Comparison of ENCODE assay signal across 11 cellular contexts in the genomic region with DNA sequence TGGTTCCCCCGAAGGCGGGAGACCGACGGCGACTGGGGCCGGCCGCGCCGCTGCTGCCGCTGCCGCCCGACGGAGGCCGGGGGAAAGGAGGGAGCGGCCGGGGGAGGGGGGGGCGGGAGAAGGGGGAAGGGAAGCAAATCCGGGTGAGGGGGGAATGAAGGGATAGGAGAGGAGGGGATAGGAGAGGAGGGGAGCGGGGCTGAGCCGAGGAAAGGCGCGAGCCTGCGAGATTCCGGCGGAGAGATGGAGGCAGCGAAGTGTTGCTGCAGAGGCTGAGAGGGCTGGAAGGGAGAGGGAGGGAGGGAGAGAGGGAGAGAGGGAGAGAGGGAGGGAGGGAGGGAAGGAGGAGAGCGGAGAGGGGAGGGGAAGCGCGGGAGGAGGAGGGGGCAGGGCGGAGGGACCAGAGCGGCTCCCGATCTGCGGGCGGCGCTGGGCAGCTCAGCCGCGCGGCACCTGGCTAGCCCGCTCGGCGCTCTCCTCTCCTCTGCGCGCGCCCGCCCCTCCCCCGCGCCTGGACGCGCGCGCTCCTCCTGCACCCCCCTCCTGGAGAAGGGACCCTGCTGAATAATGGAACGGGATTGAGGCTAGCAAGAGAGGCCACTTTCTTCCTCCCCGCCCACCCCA. TPM values are rescaled to one million over a fixed set of nuclear protein-coding genes. Genes with fewer than 3 reads are reported as not detected.
DNase-seq lines count a peak whose midpoint lies in the region; ATAC-seq and TF ChIP-seq lines count a peak whose summit lies in the region.
"Had no signal": no experiment of that assay in that cellular context is flagged by ENCODE, and none has a peak within 500 bp of the region (broad histone marks: within the 10 kb centered on the region; RNA-seq: fewer than 3 reads in every experiment).

No MANE protein-coding gene starts in this region.

- intact Hi-C loops in activated B cell treated with CpG ODN at 0.5 μM for 24 hours (cut with micrococcal nuclease) = no loop called here
- intact Hi-C loops in left lung (cut with DNase I) = no loop called here
- intact Hi-C loops in uterus (cut with DNase I; ENCODE audit: low total_unique reads) = no loop called here

- no peaks in the 10 kb centered on the region for H3K9me3 Mint-ChIP-seq in activated naive CD8-positive, alpha-beta T cell treated with anti-CD3 and anti-CD28 coated beads, Interleukin-2, amount 10 ng/mL, durations not matched to agents 7 days and 5 days
- no peaks in the 10 kb centered on the region for H3K9me3 Mint-ChIP-seq in activated naive CD8-positive, alpha-beta T cell treated with anti-CD3 and anti-CD28 coated beads, Interleukin-2, amount 50 U/mL, for 24 hours
- H3K9me3 Mint-ChIP-seq in activated B cell treated with CpG ODN at 0.5 μM for 24 hours = no peaks in the 10 kb centered on the region

- H3K27ac Mint-ChIP-seq in activated naive CD8-positive, alpha-beta T cell treated with anti-CD3 and anti-CD28 coated beads, Interleukin-2, amount 10 ng/mL, durations not matched to agents 7 days and 5 days = peak overlapping the region; percentile 61
- no peak overlapping the region for H3K27ac Mint-ChIP-seq in activated naive CD8-positive, alpha-beta T cell treated with anti-CD3 and anti-CD28 coated beads, Interleukin-2, amount 50 U/mL, for 24 hours
- no peak overlapping the region for H3K27ac Mint-ChIP-seq in activated B cell treated with CpG ODN at 0.5 μM for 24 hours
- H3K27ac Mint-ChIP-seq: progenitor cell of endocrine pancreas had no signal

- peaks cover 25% of the 10 kb centered on the region for H3K27me3 Mint-ChIP-seq in activated naive CD8-positive, alpha-beta T cell treated with anti-CD3 and anti-CD28 coated beads, Interleukin-2, amount 10 ng/mL, durations not matched to agents 7 days and 5 days
- H3K27me3 Mint-ChIP-seq in activated naive CD8-positive, alpha-beta T cell treated with anti-CD3 and anti-CD28 coated beads, Interleukin-2, amount 50 U/mL, for 24 hours = peaks cover 30% of the 10 kb centered on the region
- H3K27me3 Mint-ChIP-seq in activated B cell treated with CpG ODN at 0.5 μM for 24 hours = peaks cover 26% of the 10 kb centered on the region

- H3K36me3 Mint-ChIP-seq in activated naive CD8-positive, alpha-beta T cell treated with anti-CD3 and anti-CD28 coated beads, Interleukin-2, amount 10 ng/mL, durations not matched to agents 7 days and 5 days = no peaks in the 10 kb centered on the region
- no peaks in the 10 kb centered on the region for H3K36me3 Mint-ChIP-seq in activated naive CD8-positive, alpha-beta T cell treated with anti-CD3 and anti-CD28 coated beads, Interleukin-2, amount 50 U/mL, for 24 hours (ENCODE audit: low read depth)
- no peaks in the 10 kb centered on the region for H3K36me3 Mint-ChIP-seq in activated B cell treated with CpG ODN at 0.5 μM for 24 hours (ENCODE audit: low read depth)

- TF ChIP-seq CTCF in activated B cell treated with CpG ODN at 0.5 μM for 24 hours (IDR thresholded peaks at IDR 0.05) (no peak), left lung (IDR thresholded peaks at IDR 0.05) (no peak), uterus (IDR thresholded peaks at IDR 0.05) (no peak)

- peaks cover 4% of the 10 kb centered on the region for H3K4me1 Mint-ChIP-seq in activated naive CD8-positive, alpha-beta T cell treated with anti-CD3 and anti-CD28 coated beads, Interleukin-2, amount 10 ng/mL, durations not matched to agents 7 days and 5 days
- H3K4me1 Mint-ChIP-seq in activated naive CD8-positive, alpha-beta T cell treated with anti-CD3 and anti-CD28 coated beads, Interleukin-2, amount 50 U/mL, for 24 hours = peaks cover 2% of the 10 kb centered on the region
- H3K4me1 Mint-ChIP-seq in activated B cell treated with CpG ODN at 0.5 μM for 24 hours = peaks cover 5% of the 10 kb centered on the region

- no peak for ATAC-seq in activated naive CD8-positive, alpha-beta T cell treated with anti-CD3 and anti-CD28 coated beads, Interleukin-2, amount 10 ng/mL, durations not matched to agents 7 days and 5 days (ENCODE audit: low read depth)
- no peak for ATAC-seq in activated naive CD8-positive, alpha-beta T cell treated with anti-CD3 and anti-CD28 coated beads, Interleukin-2, amount 50 U/mL, for 24 hours
- ATAC-seq in activated B cell treated with CpG ODN at 0.5 μM for 24 hours (ENCODE audit: low read depth) (no peak), left lung (peak; percentile 41), GM19455 (IDR thresholded peaks at IDR 0.05; ENCODE audit: unreplicated experiment) (no peak)

- CTCF ChIA-PET in activated B cell treated with CpG ODN at 0.5 μM for 24 hours (lab: Charles Lee) = no interaction called here

- no peaks in the 10 kb centered on the region for H3K36me3 ChIP-seq in left lung
- H3K36me3 ChIP-seq in uterus = no peaks in the 10 kb centered on the region

- peaks cover 0 to 5% of the 10 kb centered on the region in 2 donors for H3K4me1 ChIP-seq in left lung
- H3K4me1 ChIP-seq in uterus = peaks cover 0 to under 1% of the 10 kb centered on the region in 2 donors

- no peak for DNase-seq in activated naive CD8-positive, alpha-beta T cell treated with anti-CD3 and anti-CD28 coated beads, Interleukin-2, amount 10 ng/mL, durations not matched to agents 7 days and 5 days
- no peak for DNase-seq in activated naive CD8-positive, alpha-beta T cell treated with anti-CD3 and anti-CD28 coated beads, Interleukin-2, amount 50 U/mL, for 24 hours
- DNase-seq in activated B cell treated with CpG ODN at 0.5 μM for 24 hours (no peak), left lung (no peak), uterus (peak; percentile 60 to 63), NCI-H187 (lab: John Stamatoyannopoulos, UW) (no peak)
- no peak for DNase-seq in activated CD8-positive, alpha-beta memory T cell treated with anti-CD3 and anti-CD28 coated beads for 24 hours
- DNase-seq: activated CD4-positive, alpha-beta T cell treated with anti-CD3 and anti-CD28 coated beads, Interleukin-2, amount 50 U/mL, for 48 hours; effector memory CD4-positive, alpha-beta T cell had no signal

- H3K9me3 ChIP-seq in left lung (no peaks in the 10 kb centered on the region), uterus (no peaks in the 10 kb centered on the region)

- no peak overlapping the region for H3K4me3 Mint-ChIP-seq in activated naive CD8-positive, alpha-beta T cell treated with anti-CD3 and anti-CD28 coated beads, Interleukin-2, amount 10 ng/mL, durations not matched to agents 7 days and 5 days
- H3K4me3 Mint-ChIP-seq in activated naive CD8-positive, alpha-beta T cell treated with anti-CD3 and anti-CD28 coated beads, Interleukin-2, amount 50 U/mL, for 24 hours = no peak overlapping the region
- peak overlapping the region; percentile 48 for H3K4me3 Mint-ChIP-seq in activated B cell treated with CpG ODN at 0.5 μM for 24 hours

- POLR2A ChIA-PET in activated naive CD8-positive, alpha-beta T cell treated with anti-CD3 and anti-CD28 coated beads, Interleukin-2, amount 10 ng/mL, durations not matched to agents 7 days and 5 days (lab: Charles Lee) = no interaction called here
- POLR2A ChIA-PET in activated B cell treated with CpG ODN at 0.5 μM for 24 hours (lab: Charles Lee) = no interaction called here

- no peak for TF ChIP-seq POLR2A in uterus (IDR thresholded peaks at IDR 0.05)

- peak overlapping the region in 1 of 2 donors; percentile 5 for H3K4me3 ChIP-seq in left lung
- peak overlapping the region; percentile 61 for H3K4me3 ChIP-seq in uterus

- H3K27me3 ChIP-seq in left lung (peaks cover 10 to 78% of the 10 kb centered on the region in 2 donors), uterus (no peaks in the 10 kb centered on the region)

- H3K27ac ChIP-seq in left lung = no peak overlapping the region
- H3K27ac ChIP-seq in uterus = peak overlapping the region; percentile 41 to 69

RNA-seq across cellular contexts. Expression of gene SLC22A12, which starts 52.4 kb away (rescaled TPM):
- not detected for total RNA-seq in activated naive CD8-positive, alpha-beta T cell treated with anti-CD3 and anti-CD28 coated beads, Interleukin-2, amount 10 ng/mL, durations not matched to agents 7 days and 5 days
- total RNA-seq in activated B cell treated with CpG ODN at 0.5 μM for 24 hours (not detected in 2 replicates), left lung (not detected), uterus (not detected)
- total RNA-seq: progenitor cell of endocrine pancreas had no signal

Comparison
In these comparisons a context has a peak if more than half of its experiments do, and no peak if none do; other contexts are left out.
1. DNase-seq: peak in uterus (2 of 2); none in activated naive CD8-positive, alpha-beta T cell treated with anti-CD3 and anti-CD28 coated beads, Interleukin-2, amount 10 ng/mL, durations not matched to agents 7 days and 5 days (single experiment), activated naive CD8-positive, alpha-beta T cell treated with anti-CD3 and anti-CD28 coated beads, Interleukin-2, amount 50 U/mL, for 24 hours (single experiment), activated B cell treated with CpG ODN at 0.5 μM for 24 hours (single experiment), left lung (0 of 2), activated CD8-positive, alpha-beta memory T cell treated with anti-CD3 and anti-CD28 coated beads for 24 hours (single experiment) and NCI-H187 (0 of 2).
2. H3K27ac ChIP-seq: peak in uterus (2 of 2); none in left lung (0 of 2).